Comparison of ENCODE assay signal across 1 cellular context in the genomic region with DNA sequence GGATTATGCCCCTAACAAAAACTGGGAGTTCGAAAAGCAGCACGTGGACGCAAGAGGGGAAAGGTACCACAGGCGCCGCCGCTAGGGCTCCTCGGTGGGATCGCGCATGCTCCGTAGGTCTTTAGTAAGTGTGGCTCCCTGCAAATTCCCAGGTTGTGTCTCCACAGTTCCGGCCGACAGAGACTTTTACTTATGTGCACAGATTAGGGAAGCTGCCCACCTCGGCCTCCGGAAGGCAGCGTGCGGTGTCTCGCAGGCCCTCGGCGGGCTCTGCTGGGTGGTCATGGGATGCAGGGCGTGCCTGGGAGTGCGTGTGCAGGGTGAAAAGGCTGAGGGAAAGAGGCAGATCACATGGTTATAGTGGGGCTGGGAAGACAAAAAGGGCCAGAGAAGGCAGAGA.
TF ChIP-seq lines count a peak whose summit lies in the region.

No MANE protein-coding gene starts in this region.

TF ChIP-seq in H1, 55 proteins besides CTCF, POLR2A, EP300 and RAD21:
- TF ChIP-seq ASH2L (IDR thresholded peaks at IDR 0.05; ENCODE audit: low read length), result no peak
- no peak for TF ChIP-seq CEBPB (IDR thresholded peaks at IDR 0.05; ENCODE audit: low read depth, low read length)
- TF ChIP-seq JUN (IDR thresholded peaks at IDR 0.05; ENCODE audit: low read depth, low read length), result no peak
- TF ChIP-seq TEAD4 (IDR thresholded peaks at IDR 0.05; ENCODE audit: low read depth, low read length), result no peak
- TF ChIP-seq JUND (IDR thresholded peaks at IDR 0.05; ENCODE audit: low read length), result no peak
- TF ChIP-seq RXRA (IDR thresholded peaks at IDR 0.05; ENCODE audit: insufficient read depth, low read depth, low read length), result no peak
- no peak for TF ChIP-seq CBX5 (IDR thresholded peaks at IDR 0.05; ENCODE audit: low read depth, low read length)
- TF ChIP-seq BCL11A (IDR thresholded peaks at IDR 0.05; ENCODE audit: low read depth in 2 of 2, low read length in 2 of 2), result no peak
- TF ChIP-seq MAFK (IDR thresholded peaks at IDR 0.05; ENCODE audit: low read depth, low read length), result no peak
- TF ChIP-seq PHF8 (conservative IDR thresholded peaks at IDR 0.05; ENCODE audit: low read depth, low read length), result no peak
- no peak for TF ChIP-seq POLR2AphosphoS5 (IDR thresholded peaks at IDR 0.05; ENCODE audit: low read depth, low read length)
- no peak for TF ChIP-seq GTF2F1 (IDR thresholded peaks at IDR 0.05; ENCODE audit: borderline replicate concordance, low read depth, low read length)
- no peak for TF ChIP-seq TCF12 (IDR thresholded peaks at IDR 0.05; ENCODE audit: low read depth, low read length)
- TF ChIP-seq EZH2 (IDR thresholded peaks at IDR 0.05; ENCODE audit: low read depth, low read length, severe bottlenecking), result no peak
- TF ChIP-seq, protein P1, sequence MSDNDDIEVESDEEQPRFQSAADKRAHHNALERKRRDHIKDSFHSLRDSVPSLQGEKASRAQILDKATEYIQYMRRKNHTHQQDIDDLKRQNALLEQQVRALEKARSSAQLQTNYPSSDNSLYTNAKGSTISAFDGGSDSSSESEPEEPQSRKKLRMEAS (IDR thresholded peaks at IDR 0.05), result no peak
- TF ChIP-seq EGR1 (IDR thresholded peaks at IDR 0.05; ENCODE audit: borderline replicate concordance, low read depth, low read length), result no peak
- no peak for TF ChIP-seq RBBP5 (IDR thresholded peaks at IDR 0.05; ENCODE audit: borderline replicate concordance, low read depth, low read length)
- TF ChIP-seq SAP30 (IDR thresholded peaks at IDR 0.05; ENCODE audit: insufficient read depth, insufficient replicate concordance, low read length), result no peak
- no peak for TF ChIP-seq SRF (IDR thresholded peaks at IDR 0.05; ENCODE audit: low read depth, low read length)
